Comparison of ENCODE assay signal across 20 cellular contexts in genomic region chr2:70999362-70999761, GRCh38. TPM values are rescaled to one million over a fixed set of nuclear protein-coding genes. Genes with fewer than 3 reads are reported as not detected.
DNase-seq lines count a peak whose midpoint lies in the region; ATAC-seq lines count a peak whose summit lies in the region.
"Had no signal": no experiment of that assay in that cellular context is flagged by ENCODE, and none has a peak within 500 bp of the region (broad histone marks: within the 10 kb centered on the region; RNA-seq: fewer than 3 reads in every experiment).

No MANE protein-coding gene starts in this region.

- H3K4me1 ChIP-seq in SJCRH30 = no peaks in the 10 kb centered on the region

- no peaks in the 10 kb centered on the region for H3K36me3 ChIP-seq in SJCRH30
- H3K36me3 ChIP-seq: left lung had no signal

- intact Hi-C loops in dendritic cell treated with granulocyte-macrophage colony-stimulating factor and Interleukin-4, amounts not matched to agents 40 ng/mL and 50 ng/mL, for 4 days (cut with micrococcal nuclease) = no loop called here

- no peaks in the 10 kb centered on the region for H3K27me3 ChIP-seq in SJCRH30
- H3K27me3 ChIP-seq: dorsolateral prefrontal cortex, left lung had no signal

- no peak overlapping the region for H3K4me3 ChIP-seq in SJCRH30
- H3K4me3 ChIP-seq: dorsolateral prefrontal cortex, left lung had no signal

- DNase-seq in activated naive CD8-positive, alpha-beta T cell treated with anti-CD3 and anti-CD28 coated beads for 36 hours = no peak
- DNase-seq in activated naive CD8-positive, alpha-beta T cell treated with anti-CD3 and anti-CD28 coated beads, Interleukin-2, amount 50 U/mL, for 24 hours = no peak
- DNase-seq in NOMO-1 treated with DMSO at 0.1 percent for 48 hours (lab: John Stamatoyannopoulos, UW; ENCODE audit: unreplicated experiment) (peak; percentile 37), SJCRH30 (no peak)
- DNase-seq: activated naive CD4-positive, alpha-beta T cell treated with anti-CD3 and anti-CD28 coated beads for 36 hours; activated T-cell treated with anti-CD3 and anti-CD28 coated beads for 4 hours; CD4-positive, alpha-beta memory T cell; central memory CD4-positive, alpha-beta T cell; DMS 273 treated with DMSO at 0.1 percent for 48 hours; left lung; NCI-H1417 treated with DMSO at 0.1 percent for 48 hours; NCI-H524; substantia nigra had no signal

- ATAC-seq in activated naive CD8-positive, alpha-beta T cell treated with anti-CD3 and anti-CD28 coated beads, Interleukin-2, amount 50 U/mL, for 24 hours = no peak
- no peak for ATAC-seq in GM21723 (IDR thresholded peaks at IDR 0.05; ENCODE audit: unreplicated experiment)
- ATAC-seq in GM18868 (IDR thresholded peaks at IDR 0.05; ENCODE audit: unreplicated experiment) = no peak
- ATAC-seq: left lung, natural killer cell had no signal

- H3K9me3 ChIP-seq in SJCRH30 (replicated peaks) = no peaks in the 10 kb centered on the region
- H3K9me3 ChIP-seq: left lung had no signal

- peaks cover 20% of the 10 kb centered on the region for H3K4me1 Mint-ChIP-seq in activated naive CD8-positive, alpha-beta T cell treated with anti-CD3 and anti-CD28 coated beads for 36 hours
- peaks cover 20% of the 10 kb centered on the region for H3K4me1 Mint-ChIP-seq in activated naive CD8-positive, alpha-beta T cell treated with anti-CD3 and anti-CD28 coated beads, Interleukin-2, amount 50 U/mL, for 24 hours
- peaks cover 25% of the 10 kb centered on the region for H3K4me1 Mint-ChIP-seq in dendritic cell treated with granulocyte-macrophage colony-stimulating factor and Interleukin-4, amounts not matched to agents 40 ng/mL and 50 ng/mL, for 4 days (ENCODE audit: low read depth)

- H3K4me3 Mint-ChIP-seq in activated naive CD8-positive, alpha-beta T cell treated with anti-CD3 and anti-CD28 coated beads for 36 hours = peak overlapping the region; percentile 7
- H3K4me3 Mint-ChIP-seq in activated naive CD8-positive, alpha-beta T cell treated with anti-CD3 and anti-CD28 coated beads, Interleukin-2, amount 50 U/mL, for 24 hours = no peak overlapping the region
- H3K4me3 Mint-ChIP-seq in dendritic cell treated with granulocyte-macrophage colony-stimulating factor and Interleukin-4, amounts not matched to agents 40 ng/mL and 50 ng/mL, for 4 days = no peak overlapping the region
- H3K4me3 Mint-ChIP-seq: activated naive CD4-positive, alpha-beta T cell treated with anti-CD3 and anti-CD28 coated beads for 36 hours; mesothelial cell of epicardium; natural killer cell had no signal

- H3K36me3 Mint-ChIP-seq in activated naive CD8-positive, alpha-beta T cell treated with anti-CD3 and anti-CD28 coated beads for 36 hours = no peaks in the 10 kb centered on the region
- no peaks in the 10 kb centered on the region for H3K36me3 Mint-ChIP-seq in activated naive CD8-positive, alpha-beta T cell treated with anti-CD3 and anti-CD28 coated beads, Interleukin-2, amount 50 U/mL, for 24 hours (ENCODE audit: low read depth)
- H3K36me3 Mint-ChIP-seq in dendritic cell treated with granulocyte-macrophage colony-stimulating factor and Interleukin-4, amounts not matched to agents 40 ng/mL and 50 ng/mL, for 4 days (ENCODE audit: low read depth) = peaks cover under 1% of the 10 kb centered on the region
- H3K36me3 Mint-ChIP-seq: mesothelial cell of epicardium, natural killer cell had no signal

- peak overlapping the region; percentile 45 for H3K27ac Mint-ChIP-seq in activated naive CD8-positive, alpha-beta T cell treated with anti-CD3 and anti-CD28 coated beads for 36 hours
- H3K27ac Mint-ChIP-seq in activated naive CD8-positive, alpha-beta T cell treated with anti-CD3 and anti-CD28 coated beads, Interleukin-2, amount 50 U/mL, for 24 hours = no peak overlapping the region
- H3K27ac Mint-ChIP-seq in dendritic cell treated with granulocyte-macrophage colony-stimulating factor and Interleukin-4, amounts not matched to agents 40 ng/mL and 50 ng/mL, for 4 days = peak overlapping the region; percentile 1
- H3K27ac Mint-ChIP-seq: activated naive CD4-positive, alpha-beta T cell treated with anti-CD3 and anti-CD28 coated beads for 36 hours; mesothelial cell of epicardium; natural killer cell had no signal

- H3K27ac ChIP-seq in SJCRH30 = no peak overlapping the region
- H3K27ac ChIP-seq: dorsolateral prefrontal cortex, parathyroid adenoma had no signal

- no peaks in the 10 kb centered on the region for H3K27me3 Mint-ChIP-seq in activated naive CD8-positive, alpha-beta T cell treated with anti-CD3 and anti-CD28 coated beads for 36 hours
- peaks cover 3% of the 10 kb centered on the region for H3K27me3 Mint-ChIP-seq in activated naive CD8-positive, alpha-beta T cell treated with anti-CD3 and anti-CD28 coated beads, Interleukin-2, amount 50 U/mL, for 24 hours
- peaks cover 3% of the 10 kb centered on the region for H3K27me3 Mint-ChIP-seq in dendritic cell treated with granulocyte-macrophage colony-stimulating factor and Interleukin-4, amounts not matched to agents 40 ng/mL and 50 ng/mL, for 4 days

- H3K9me3 Mint-ChIP-seq in activated naive CD8-positive, alpha-beta T cell treated with anti-CD3 and anti-CD28 coated beads for 36 hours = no peaks in the 10 kb centered on the region
- no peaks in the 10 kb centered on the region for H3K9me3 Mint-ChIP-seq in activated naive CD8-positive, alpha-beta T cell treated with anti-CD3 and anti-CD28 coated beads, Interleukin-2, amount 50 U/mL, for 24 hours
- H3K9me3 Mint-ChIP-seq in dendritic cell treated with granulocyte-macrophage colony-stimulating factor and Interleukin-4, amounts not matched to agents 40 ng/mL and 50 ng/mL, for 4 days = no peaks in the 10 kb centered on the region
- H3K9me3 Mint-ChIP-seq: activated naive CD4-positive, alpha-beta T cell treated with anti-CD3 and anti-CD28 coated beads for 36 hours; CD4-positive, alpha-beta memory T cell; mesothelial cell of epicardium; natural killer cell had no signal

RNA-seq across cellular contexts. Expression of gene TEX261, which starts 4.7 kb away (rescaled TPM):
- 10 to 100 TPM; 81.6 to 87.2 TPM for total RNA-seq in activated naive CD8-positive, alpha-beta T cell treated with anti-CD3 and anti-CD28 coated beads for 36 hours
- 85.3 and 90.9 TPM in 2 replicates for total RNA-seq in SJCRH30 (2014; rRNA removed; shearing (Covaris generic))

RNA-seq across cellular contexts. Expression of gene ANKRD53, which starts 20.9 kb away (rescaled TPM):
- under 1 TPM; 0.21 to 0.38 TPM for total RNA-seq in activated naive CD8-positive, alpha-beta T cell treated with anti-CD3 and anti-CD28 coated beads for 36 hours
- 0.36 TPM in 1 of 2 replicates, not detected in the other for total RNA-seq in SJCRH30 (2014; rRNA removed; shearing (Covaris generic))
